Comparison of ENCODE assay signal across 8 cellular contexts in the genomic region with DNA sequence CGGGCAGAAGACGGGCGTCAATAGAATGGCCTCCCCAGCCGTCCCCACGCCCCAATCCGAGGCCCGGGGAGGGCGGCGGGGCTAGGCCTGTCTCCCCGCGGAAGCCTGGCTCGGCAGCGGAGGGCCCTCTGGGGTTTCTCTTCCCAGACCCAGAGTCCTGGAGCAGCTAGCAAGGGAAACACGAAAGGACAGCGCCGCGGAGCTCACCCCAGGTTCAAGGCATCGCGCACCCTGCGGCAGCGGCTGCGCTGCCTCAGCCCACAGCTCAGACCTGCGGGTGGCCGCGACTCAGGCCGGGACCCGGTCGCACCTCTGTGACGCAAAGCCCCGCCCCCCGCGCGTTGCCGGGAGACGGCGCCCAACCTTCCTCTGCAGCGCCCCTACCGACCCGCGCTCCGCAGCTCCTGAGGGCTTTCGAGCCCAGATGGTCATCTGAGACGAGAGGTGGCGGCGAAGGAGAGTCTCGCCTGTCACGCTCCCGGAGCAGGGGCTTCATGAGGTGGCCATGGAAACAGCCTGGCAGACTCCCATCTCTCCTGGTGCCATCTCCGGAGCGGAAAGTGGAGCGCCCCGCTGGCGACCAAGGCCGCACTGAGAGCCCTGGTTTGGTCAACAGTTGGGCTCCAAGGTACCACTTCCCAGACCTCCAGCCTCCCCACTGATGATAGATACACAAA. TPM values are rescaled to one million over a fixed set of nuclear protein-coding genes. Genes with fewer than 3 reads are reported as not detected.
DNase-seq lines count a peak whose midpoint lies in the region; ATAC-seq and TF ChIP-seq lines count a peak whose summit lies in the region.

A gene with protein sequence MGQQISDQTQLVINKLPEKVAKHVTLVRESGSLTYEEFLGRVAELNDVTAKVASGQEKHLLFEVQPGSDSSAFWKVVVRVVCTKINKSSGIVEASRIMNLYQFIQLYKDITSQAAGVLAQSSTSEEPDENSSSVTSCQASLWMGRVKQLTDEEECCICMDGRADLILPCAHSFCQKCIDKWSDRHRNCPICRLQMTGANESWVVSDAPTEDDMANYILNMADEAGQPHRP (minus strand): TSS at position 273 of the 677 bp plus-strand sequence. CDS start 7,029 bp downstream, outside the sequence.

- peak within 1 kb of the TSS; percentile 89 for H3K4me3 Mint-ChIP-seq in activated CD4-positive, alpha-beta T cell treated with anti-CD3 and anti-CD28 coated beads, Interleukin-2, amount 10 ng/mL, durations not matched to agents 7 days and 5 days

- H3K4me1 Mint-ChIP-seq in activated CD4-positive, alpha-beta T cell treated with anti-CD3 and anti-CD28 coated beads, Interleukin-2, amount 10 ng/mL, durations not matched to agents 7 days and 5 days = peaks cover 20% of the 10 kb centered on the region

- peak within 1 kb of the TSS; percentile 79 for H3K4me3 ChIP-seq in BJ (ENCODE audit: low read depth, low read length)

- H3K27me3 ChIP-seq in BJ (ENCODE audit: control insufficient read depth, insufficient read depth, low read length) = no peaks in the 10 kb centered on the region

- ATAC-seq in HG03442 (IDR thresholded peaks at IDR 0.05; ENCODE audit: unreplicated experiment) = peak; percentile 93
- peak; percentile 98 for ATAC-seq in left lobe of liver

- H3K27me3 Mint-ChIP-seq in activated CD4-positive, alpha-beta T cell treated with anti-CD3 and anti-CD28 coated beads, Interleukin-2, amount 10 ng/mL, durations not matched to agents 7 days and 5 days = no peaks in the 10 kb centered on the region

- CTCF ChIA-PET in BJ (lab: Yijun Ruan, JAX) = interaction anchor here (0.6 to 3.3 kb wide), 40 partner anchors 8 to 196 kb away, joined by 3 to 20 read pairs (median 4); no protein-coding TSS in a partner anchor
- CTCF ChIA-PET in activated CD4-positive, alpha-beta T cell treated with anti-CD3 and anti-CD28 coated beads, Interleukin-2, amount 10 ng/mL, durations not matched to agents 7 days and 5 days (lab: Charles Lee) = interaction anchor here (0.5 to 2.9 kb wide), 52 partner anchors 9 to 1589 kb away, joined by 3 to 18 read pairs (median 4); no protein-coding TSS in a partner anchor

- POLR2A ChIA-PET in BJ (lab: Charles Lee) = interaction anchor here (1.0 kb wide), 1 partner anchor 28 kb away, joined by 3 read pairs; a partner anchor contains a TSS
- POLR2A ChIA-PET in activated CD4-positive, alpha-beta T cell treated with anti-CD3 and anti-CD28 coated beads, Interleukin-2, amount 10 ng/mL, durations not matched to agents 7 days and 5 days (lab: Charles Lee) = no interaction called here

- DNase-seq in BJ (ENCODE audit: low read depth) (peak; percentile 42), GM19238 (ENCODE audit: insufficient read length, low spot score) (peak; percentile 93), NCI-H510A treated with DMSO at 0.1 percent for 48 hours (lab: John Stamatoyannopoulos, UW) (peak; percentile 73), cortex of kidney (lab: John Stamatoyannopoulos, UW) (peak; percentile 59), left lobe of liver (ENCODE audit: low spot score) (peak; percentile 97)
- peak; percentile 94 for DNase-seq in activated CD4-positive, alpha-beta T cell treated with anti-CD3 and anti-CD28 coated beads, Interleukin-2, amount 10 ng/mL, durations not matched to agents 7 days and 5 days
- DNase-seq in stimulated activated CD4-positive, alpha-beta T cell treated with anti-CD3 and anti-CD28 coated beads, Interleukin-2, amount 100 ng/mL, for 48 hours = peak; percentile 98

- TF ChIP-seq CTCF in BJ (IDR thresholded peaks at IDR 0.05; ENCODE audit: insufficient read depth, low read depth, low read length) = peak; percentile 92

- no peaks in the 10 kb centered on the region for H3K9me3 Mint-ChIP-seq in activated CD4-positive, alpha-beta T cell treated with anti-CD3 and anti-CD28 coated beads, Interleukin-2, amount 10 ng/mL, durations not matched to agents 7 days and 5 days

- H3K27ac Mint-ChIP-seq in activated CD4-positive, alpha-beta T cell treated with anti-CD3 and anti-CD28 coated beads, Interleukin-2, amount 10 ng/mL, durations not matched to agents 7 days and 5 days = peak within 1 kb of the TSS; percentile 86

- H3K36me3 ChIP-seq in BJ (ENCODE audit: control insufficient read depth, insufficient read depth, low read length) = no peaks in the 10 kb centered on the region

- no peaks in the 10 kb centered on the region for H3K36me3 Mint-ChIP-seq in activated CD4-positive, alpha-beta T cell treated with anti-CD3 and anti-CD28 coated beads, Interleukin-2, amount 10 ng/mL, durations not matched to agents 7 days and 5 days (ENCODE audit: low read depth)

RNA-seq across cellular contexts. Expression of the gene that starts here (rescaled TPM):
- polyA plus RNA-seq in BJ (2011; rRNA removed) = 12.1 and 27.5 TPM in 2 replicates
- 7.2 and 9.4 TPM in 2 replicates for polyA minus RNA-seq in BJ (2011; rRNA and poly(A)+ RNA removed)
- 10 to 100 TPM; 10.3 to 11.6 TPM for total RNA-seq in activated CD4-positive, alpha-beta T cell treated with anti-CD3 and anti-CD28 coated beads, Interleukin-2, amount 10 ng/mL, durations not matched to agents 7 days and 5 days
- total RNA-seq in left lobe of liver = 16.9 TPM

Comparison
In these comparisons a context has a peak if more than half of its experiments do, and no peak if none do; other contexts are left out.
1. Peak in every context shown above with its lines: DNase-seq, ATAC-seq and H3K4me3 ChIP-seq.
2. DNase-seq: peak in every context shown above with its lines; median percentile 98 in stimulated activated CD4-positive, alpha-beta T cell treated with anti-CD3 and anti-CD28 coated beads, Interleukin-2, amount 100 ng/mL, for 48 hours; 97 in left lobe of liver; 94 in activated CD4-positive, alpha-beta T cell treated with anti-CD3 and anti-CD28 coated beads, Interleukin-2, amount 10 ng/mL, durations not matched to agents 7 days and 5 days; 93 in GM19238; 73 in NCI-H510A treated with DMSO at 0.1 percent for 48 hours; 59 in cortex of kidney; 42 in BJ.